10 cellular contexts compared by ENCODE assay signal in the genomic region with DNA sequence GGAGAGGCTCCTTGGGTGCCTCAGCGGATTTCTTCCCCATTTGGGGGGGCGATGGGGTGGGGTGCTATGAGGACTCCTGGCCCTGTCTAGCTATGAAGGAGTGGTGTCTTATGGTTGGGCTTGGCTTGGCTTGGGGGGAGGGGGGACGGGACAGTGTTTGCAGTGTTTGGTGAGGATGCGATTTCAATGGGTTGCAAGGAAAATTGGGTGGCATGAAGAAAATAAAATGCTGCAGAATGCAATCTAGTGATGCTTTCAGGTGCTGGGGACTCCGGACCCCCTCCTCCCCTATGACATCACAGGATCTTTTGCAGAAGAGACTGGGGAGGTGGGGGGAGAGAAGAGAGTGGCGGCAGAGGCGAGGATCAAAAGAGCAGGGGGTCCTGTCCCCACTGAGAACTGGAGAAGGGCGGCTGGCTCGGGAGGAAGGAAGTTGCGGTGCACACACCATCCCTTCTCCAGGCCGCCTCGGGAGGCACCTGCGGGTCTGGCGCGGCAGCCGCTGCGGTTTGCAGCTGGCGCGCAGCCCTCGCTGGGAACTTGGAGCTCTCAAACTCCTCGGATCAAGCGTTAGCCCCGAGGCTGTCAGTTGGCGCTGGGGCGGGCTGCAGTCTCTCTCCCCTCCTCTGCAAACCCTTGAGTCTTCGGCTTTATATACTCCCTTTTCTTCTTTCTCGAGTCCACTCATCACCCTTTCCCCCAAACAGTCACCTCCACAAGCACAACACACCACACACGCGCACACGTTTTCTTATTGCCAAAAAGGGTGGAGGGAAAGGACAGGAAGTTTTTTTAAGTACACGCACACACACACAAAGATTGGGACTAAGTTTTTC.
DNase-seq lines count a peak whose midpoint lies in the region; ATAC-seq and TF ChIP-seq lines count a peak whose summit lies in the region.
"Had no signal": no experiment of that assay in that cellular context is flagged by ENCODE, and none has a peak within 500 bp of the region (broad histone marks: within the 10 kb centered on the region; RNA-seq: fewer than 3 reads in every experiment).

No MANE protein-coding gene starts in this region.

- H3K36me3 ChIP-seq in left ventricle myocardium inferior = no peaks in the 10 kb centered on the region

- H3K4me3 ChIP-seq in left ventricle myocardium inferior = peak overlapping the region; percentile 71

- H3K4me1 Mint-ChIP-seq in WTC11 = peaks cover 26% of the 10 kb centered on the region

- POLR2A ChIA-PET in WTC11 (lab: Charles Lee) = no interaction called here

- H3K4me3 Mint-ChIP-seq in WTC11 = peak overlapping the region; percentile 76
- H3K4me3 Mint-ChIP-seq: activated naive CD8-positive, alpha-beta T cell treated with anti-CD3 and anti-CD28 coated beads, Interleukin-2, amount 10 ng/mL, durations not matched to agents 7 days and 5 days had no signal

- ATAC-seq in WTC11 = peak; percentile 21
- ATAC-seq in sciatic nerve = peak; percentile 14
- ATAC-seq in HG02840 (IDR thresholded peaks at IDR 0.05; ENCODE audit: low FRiP score, unreplicated experiment) = no peak

- H3K27ac ChIP-seq in left ventricle myocardium inferior (replicated peaks) = peak overlapping the region; percentile 30

- no peaks in the 10 kb centered on the region for H3K9me3 ChIP-seq in left ventricle myocardium inferior (replicated peaks)

- H3K36me3 Mint-ChIP-seq in WTC11 = no peaks in the 10 kb centered on the region
- H3K36me3 Mint-ChIP-seq: activated naive CD8-positive, alpha-beta T cell treated with anti-CD3 and anti-CD28 coated beads, Interleukin-2, amount 10 ng/mL, durations not matched to agents 7 days and 5 days had no signal

- CTCF ChIA-PET in WTC11 (lab: Charles Lee) = interaction anchor here (0.5 to 2.9 kb wide), 5 partner anchors 21 to 111 kb away, joined by 3 to 11 read pairs (median 4); no protein-coding TSS in a partner anchor

- peaks cover 29% of the 10 kb centered on the region for H3K4me1 ChIP-seq in left ventricle myocardium inferior

- H3K9me3 Mint-ChIP-seq in WTC11 = no peaks in the 10 kb centered on the region
- H3K9me3 Mint-ChIP-seq: activated naive CD8-positive, alpha-beta T cell treated with anti-CD3 and anti-CD28 coated beads, Interleukin-2, amount 10 ng/mL, durations not matched to agents 7 days and 5 days had no signal

- TF ChIP-seq CTCF in WTC11 (IDR thresholded peaks at IDR 0.05) (no peak), left ventricle myocardium inferior (IDR thresholded peaks at IDR 0.05; ENCODE audit: borderline replicate concordance) (no peak)

- H3K27me3 ChIP-seq in left ventricle myocardium inferior (ENCODE audit: low read depth) = peaks cover 81% of the 10 kb centered on the region

- intact Hi-C loops in left ventricle myocardium inferior (cut with micrococcal nuclease) = no loop called here
- intact Hi-C loops in sciatic nerve (cut with DNase I) = no loop called here

- peaks cover 98% of the 10 kb centered on the region for H3K27me3 Mint-ChIP-seq in WTC11 (ENCODE audit: low read depth)

- no peak overlapping the region for H3K27ac Mint-ChIP-seq in WTC11
- H3K27ac Mint-ChIP-seq: activated naive CD8-positive, alpha-beta T cell treated with anti-CD3 and anti-CD28 coated beads, Interleukin-2, amount 10 ng/mL, durations not matched to agents 7 days and 5 days had no signal

- peak; percentile 32 for DNase-seq in GM03348 (ENCODE audit: low spot score)
- DNase-seq in WTC11 (ENCODE audit: low spot score) = peak; percentile 57
- DNase-seq in left ventricle myocardium inferior = no peak
- DNase-seq in sciatic nerve (ENCODE audit: low spot score) = no peak
- DNase-seq in GF-D8 (lab: John Stamatoyannopoulos, UW) = no peak
- no peak for DNase-seq in stimulated activated CD4-positive, alpha-beta T cell treated with anti-CD3 and anti-CD28 coated beads, Interleukin-4, amount 100 ng/mL, for 4 hours
- no peak for DNase-seq in glomerular visceral epithelial cell (ENCODE audit: extremely low spot score)
- DNase-seq: activated naive CD8-positive, alpha-beta T cell treated with anti-CD3 and anti-CD28 coated beads, Interleukin-2, amount 10 ng/mL, durations not matched to agents 7 days and 5 days; NCI-H1092 treated with DMSO at 0.1 percent for 48 hours had no signal

TF ChIP-seq in WTC11, 78 proteins besides CTCF, POLR2A, EP300 and RAD21:
- no peak for TF ChIP-seq HMGXB4 (CRISPR knock-in tag; IDR thresholded peaks at IDR 0.05)
- TF ChIP-seq SOX15 (CRISPR knock-in tag; IDR thresholded peaks at IDR 0.05) = no peak
- no peak for TF ChIP-seq NFYB (CRISPR knock-in tag; conservative IDR thresholded peaks at IDR 0.05; ENCODE audit: low read depth)
- TF ChIP-seq NR2C2 (CRISPR knock-in tag; IDR thresholded peaks at IDR 0.05) = no peak
- no peak for TF ChIP-seq ESRRA (CRISPR knock-in tag; IDR thresholded peaks at IDR 0.05; ENCODE audit: borderline replicate concordance)
- TF ChIP-seq IRF2 (CRISPR knock-in tag; IDR thresholded peaks at IDR 0.05; ENCODE audit: borderline replicate concordance, low read depth) = no peak
- TF ChIP-seq ZNF671 (CRISPR knock-in tag; IDR thresholded peaks at IDR 0.05) = no peak
- TF ChIP-seq, protein P1, sequence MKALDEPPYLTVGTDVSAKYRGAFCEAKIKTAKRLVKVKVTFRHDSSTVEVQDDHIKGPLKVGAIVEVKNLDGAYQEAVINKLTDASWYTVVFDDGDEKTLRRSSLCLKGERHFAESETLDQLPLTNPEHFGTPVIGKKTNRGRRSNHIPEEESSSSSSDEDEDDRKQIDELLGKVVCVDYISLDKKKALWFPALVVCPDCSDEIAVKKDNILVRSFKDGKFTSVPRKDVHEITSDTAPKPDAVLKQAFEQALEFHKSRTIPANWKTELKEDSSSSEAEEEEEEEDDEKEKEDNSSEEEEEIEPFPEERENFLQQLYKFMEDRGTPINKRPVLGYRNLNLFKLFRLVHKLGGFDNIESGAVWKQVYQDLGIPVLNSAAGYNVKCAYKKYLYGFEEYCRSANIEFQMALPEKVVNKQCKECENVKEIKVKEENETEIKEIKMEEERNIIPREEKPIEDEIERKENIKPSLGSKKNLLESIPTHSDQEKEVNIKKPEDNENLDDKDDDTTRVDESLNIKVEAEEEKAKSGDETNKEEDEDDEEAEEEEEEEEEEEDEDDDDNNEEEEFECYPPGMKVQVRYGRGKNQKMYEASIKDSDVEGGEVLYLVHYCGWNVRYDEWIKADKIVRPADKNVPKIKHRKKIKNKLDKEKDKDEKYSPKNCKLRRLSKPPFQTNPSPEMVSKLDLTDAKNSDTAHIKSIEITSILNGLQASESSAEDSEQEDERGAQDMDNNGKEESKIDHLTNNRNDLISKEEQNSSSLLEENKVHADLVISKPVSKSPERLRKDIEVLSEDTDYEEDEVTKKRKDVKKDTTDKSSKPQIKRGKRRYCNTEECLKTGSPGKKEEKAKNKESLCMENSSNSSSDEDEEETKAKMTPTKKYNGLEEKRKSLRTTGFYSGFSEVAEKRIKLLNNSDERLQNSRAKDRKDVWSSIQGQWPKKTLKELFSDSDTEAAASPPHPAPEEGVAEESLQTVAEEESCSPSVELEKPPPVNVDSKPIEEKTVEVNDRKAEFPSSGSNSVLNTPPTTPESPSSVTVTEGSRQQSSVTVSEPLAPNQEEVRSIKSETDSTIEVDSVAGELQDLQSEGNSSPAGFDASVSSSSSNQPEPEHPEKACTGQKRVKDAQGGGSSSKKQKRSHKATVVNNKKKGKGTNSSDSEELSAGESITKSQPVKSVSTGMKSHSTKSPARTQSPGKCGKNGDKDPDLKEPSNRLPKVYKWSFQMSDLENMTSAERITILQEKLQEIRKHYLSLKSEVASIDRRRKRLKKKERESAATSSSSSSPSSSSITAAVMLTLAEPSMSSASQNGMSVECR (CRISPR knock-in tag; IDR thresholded peaks at IDR 0.05; ENCODE audit: borderline replicate concordance) = no peak
- TF ChIP-seq ZBTB43 (CRISPR knock-in tag; IDR thresholded peaks at IDR 0.05) = no peak
- no peak for TF ChIP-seq NFE2L1 (CRISPR knock-in tag; IDR thresholded peaks at IDR 0.05)
- no peak for TF ChIP-seq SP1 (CRISPR knock-in tag; conservative IDR thresholded peaks at IDR 0.05)
- TF ChIP-seq ZNF317 (CRISPR knock-in tag; IDR thresholded peaks at IDR 0.05; ENCODE audit: borderline replicate concordance, low read depth) = no peak
TF ChIP-seq in WTC11: peak in this region for 0.

Comparison
In these comparisons a context has a peak if more than half of its experiments do, and no peak if none do; other contexts are left out.
1. DNase-seq: peak in GM03348 (single experiment) and WTC11 (single experiment); none in left ventricle myocardium inferior (single experiment), sciatic nerve (single experiment), GF-D8 (single experiment), stimulated activated CD4-positive, alpha-beta T cell treated with anti-CD3 and anti-CD28 coated beads, Interleukin-4, amount 100 ng/mL, for 4 hours (0 of 2) and glomerular visceral epithelial cell (single experiment).